34 cellular contexts compared by ENCODE assay signal in genomic region chr16:4873091-4873490, GRCh38.
"Had no signal": no experiment of that assay in that cellular context is flagged by ENCODE, and none has a peak within 500 bp of the region (broad histone marks: within the 10 kb centered on the region; RNA-seq: fewer than 3 reads in every experiment).

No MANE protein-coding gene starts in this region.

- H3K27ac Mint-ChIP-seq: activated B cell treated with CpG ODN at 0.5 μM for 24 hours; activated CD8-positive, alpha-beta memory T cell treated with anti-CD3 and anti-CD28 coated beads, Interleukin-2, amount 10 ng/mL, durations not matched to agents 7 days and 5 days; activated naive CD8-positive, alpha-beta T cell; activated T-helper 1 cell treated with anti-CD3 and anti-CD28 coated beads, Interleukin-12 subunit alpha, Interleukin-12 subunit beta, Interleukin-2, Interleukin-4 antibody, amounts not matched to agents 30 ng/mL and 10 ng/mL and 1 ng/mL, durations not matched to agents 14 hours and 24 hours and 36 hours; activated T-helper 2 cell treated with anti-CD3 and anti-CD28 coated beads, Interferon-gamma antibody, Interleukin-2, Interleukin-4, amounts not matched to agents 10 μg/mL and 5 μg/mL and 100 μg/mL, durations not matched to agents 14 hours and 24 hours and 36 hours; dendritic cell treated with granulocyte-macrophage colony-stimulating factor and Interleukin-4, amounts not matched to agents 40 ng/mL and 50 ng/mL, for 4 days; T-helper 17 cell; T-helper 2 cell treated with Interferon-gamma antibody and Interleukin-4, amounts not matched to agents 5 μg/mL and 100 μg/mL, for 36 hours had no signal

- H3K4me3 Mint-ChIP-seq: activated B cell treated with CpG ODN at 0.5 μM for 24 hours; activated CD8-positive, alpha-beta memory T cell treated with anti-CD3 and anti-CD28 coated beads, Interleukin-2, amount 10 ng/mL, durations not matched to agents 7 days and 5 days; activated naive CD8-positive, alpha-beta T cell; activated T-helper 1 cell treated with anti-CD3 and anti-CD28 coated beads, Interleukin-12 subunit alpha, Interleukin-12 subunit beta, Interleukin-2, Interleukin-4 antibody, amounts not matched to agents 30 ng/mL and 10 ng/mL and 1 ng/mL, durations not matched to agents 14 hours and 24 hours and 36 hours; dendritic cell treated with granulocyte-macrophage colony-stimulating factor and Interleukin-4, amounts not matched to agents 40 ng/mL and 50 ng/mL, for 4 days; T-helper 17 cell; T-helper 2 cell treated with Interferon-gamma antibody and Interleukin-4, amounts not matched to agents 5 μg/mL and 100 μg/mL, for 36 hours had no signal

- DNase-seq: activated B cell treated with CpG ODN at 0.5 μM for 24 hours; activated CD4-positive, alpha-beta T cell treated with anti-CD3 and anti-CD28 coated beads for 48 hours; activated CD4-positive, alpha-beta T cell treated with anti-CD3 and anti-CD28 coated beads, Interleukin-2, amount 50 U/mL, for 1 hour; activated CD4-positive, alpha-beta T cell treated with anti-CD3 and anti-CD28 coated beads, Interleukin-2, amount 50 U/mL, for 48 hours; activated CD8-positive, alpha-beta memory T cell treated with anti-CD3 and anti-CD28 coated beads, Interleukin-2, amount 10 ng/mL, durations not matched to agents 7 days and 5 days; activated CD8-positive, alpha-beta memory T cell treated with anti-CD3 and anti-CD28 coated beads, Interleukin-2, amount 50 U/mL, for 4 hours; activated gamma-delta T cell treated with Interleukin-2 at 50 U/mL for 16 hours; activated naive CD4-positive, alpha-beta T cell treated with anti-CD3 and anti-CD28 coated beads, Interleukin-2, amount 50 U/mL, for 16 hours; activated naive CD4-positive, alpha-beta T cell treated with Interleukin-2 at 50 U/mL for 16 hours; activated T-cell treated with anti-CD3 and anti-CD28 coated beads, Interleukin-2, amount 50 U/mL, for 1 hour; activated T-cell treated with anti-CD3 and anti-CD28 coated beads, Interleukin-2, amount 50 U/mL, for 48 hours; amniotic stem cell; anterior cingulate cortex; body of pancreas; central memory CD4-positive, alpha-beta T cell; cerebellar nuclear complex; dorsolateral prefrontal cortex; effector memory CD4-positive, alpha-beta T cell; esophagus squamous epithelium; foreskin melanocyte; T-helper 1 cell; T-helper 17 cell; T1000; WERI-Rb-1 had no signal

- H3K4me1 Mint-ChIP-seq: activated B cell treated with CpG ODN at 0.5 μM for 24 hours; activated CD8-positive, alpha-beta memory T cell treated with anti-CD3 and anti-CD28 coated beads, Interleukin-2, amount 10 ng/mL, durations not matched to agents 7 days and 5 days had no signal

- H3K4me3 ChIP-seq: body of pancreas, cardiac muscle cell, coronary artery, dorsolateral prefrontal cortex, esophagus squamous epithelium, gastroesophageal sphincter had no signal

- H3K27ac ChIP-seq: body of pancreas, cardiac muscle cell, coronary artery, dorsolateral prefrontal cortex, epithelial cell of prostate, esophagus squamous epithelium, gastroesophageal sphincter, WERI-Rb-1 had no signal

- H3K4me1 ChIP-seq: gastroesophageal sphincter had no signal

- H3K9me3 Mint-ChIP-seq: activated B cell treated with CpG ODN at 0.5 μM for 24 hours; activated T-helper 1 cell treated with anti-CD3 and anti-CD28 coated beads, Interleukin-12 subunit alpha, Interleukin-12 subunit beta, Interleukin-2, Interleukin-4 antibody, amounts not matched to agents 30 ng/mL and 10 ng/mL and 1 ng/mL, durations not matched to agents 14 hours and 24 hours and 36 hours; activated T-helper 2 cell treated with anti-CD3 and anti-CD28 coated beads, Interferon-gamma antibody, Interleukin-2, Interleukin-4, amounts not matched to agents 10 μg/mL and 5 μg/mL and 100 μg/mL, durations not matched to agents 14 hours and 24 hours and 36 hours; dendritic cell treated with granulocyte-macrophage colony-stimulating factor and Interleukin-4, amounts not matched to agents 40 ng/mL and 50 ng/mL, for 4 days; T-helper 2 cell treated with Interferon-gamma antibody and Interleukin-4, amounts not matched to agents 5 μg/mL and 100 μg/mL, for 36 hours had no signal

- H3K9me3 ChIP-seq: body of pancreas, esophagus squamous epithelium, gastroesophageal sphincter had no signal

- H3K27me3 Mint-ChIP-seq: activated B cell treated with CpG ODN at 0.5 μM for 24 hours; activated CD8-positive, alpha-beta memory T cell treated with anti-CD3 and anti-CD28 coated beads, Interleukin-2, amount 10 ng/mL, durations not matched to agents 7 days and 5 days; activated naive CD8-positive, alpha-beta T cell; dendritic cell treated with granulocyte-macrophage colony-stimulating factor and Interleukin-4, amounts not matched to agents 40 ng/mL and 50 ng/mL, for 4 days; T-helper 17 cell had no signal

- H3K27me3 ChIP-seq: body of pancreas, cardiac muscle cell, dorsolateral prefrontal cortex, esophagus squamous epithelium, gastroesophageal sphincter had no signal

- FAIRE-seq: endothelial cell of umbilical vein had no signal
